In genomic region chr9:128124873-128125574, GRCh38 we compare ENCODE assay signal across 8 cellular contexts. TPM values are rescaled to one million over a fixed set of nuclear protein-coding genes. Genes with fewer than 3 reads are reported as not detected.
DNase-seq lines count a peak whose midpoint lies in the region; ATAC-seq lines count a peak whose summit lies in the region.

No MANE protein-coding gene starts in this region.

- H3K27me3 Mint-ChIP-seq in activated naive CD4-positive, alpha-beta T cell treated with anti-CD3 and anti-CD28 coated beads for 36 hours (ENCODE audit: low read depth) = no peaks in the 10 kb centered on the region

- peak overlapping the region; percentile 6 for H3K4me3 Mint-ChIP-seq in activated naive CD4-positive, alpha-beta T cell treated with anti-CD3 and anti-CD28 coated beads for 36 hours

- no peaks in the 10 kb centered on the region for H3K9me3 Mint-ChIP-seq in activated naive CD4-positive, alpha-beta T cell treated with anti-CD3 and anti-CD28 coated beads for 36 hours

- no peak overlapping the region for H3K27ac Mint-ChIP-seq in activated naive CD4-positive, alpha-beta T cell treated with anti-CD3 and anti-CD28 coated beads for 36 hours

- DNase-seq in activated T-cell treated with anti-CD3 and anti-CD28 coated beads for 48 hours (ENCODE audit: low read depth) = peak; percentile 39
- no peak for DNase-seq in activated T-cell treated with anti-CD3 and anti-CD28 coated beads for 4 hours
- peak; percentile 19 for DNase-seq in NCI-H82 treated with DMSO at 0.1 percent for 48 hours (lab: John Stamatoyannopoulos, UW; ENCODE audit: unreplicated experiment)
- peak; percentile 85 for DNase-seq in activated naive CD4-positive, alpha-beta T cell treated with anti-CD3 and anti-CD28 coated beads for 36 hours
- peak; percentile 76 for DNase-seq in left ventricle myocardium superior
- peak; percentile 10 for DNase-seq in skeletal muscle cell (ENCODE audit: low read depth)

- CTCF ChIA-PET in activated naive CD4-positive, alpha-beta T cell treated with anti-CD3 and anti-CD28 coated beads for 36 hours (lab: Charles Lee) = interaction anchor here (0.6 to 2.8 kb wide), 5 partner anchors 9 to 119 kb away, joined by 3 to 13 read pairs (median 3); no protein-coding TSS in a partner anchor

- intact Hi-C loops in activated naive CD4-positive, alpha-beta T cell treated with anti-CD3 and anti-CD28 coated beads for 36 hours (cut with micrococcal nuclease) = no loop called here
- intact Hi-C loops in left ventricle myocardium superior (cut with micrococcal nuclease) = no loop called here

- peaks cover 4% of the 10 kb centered on the region for H3K36me3 Mint-ChIP-seq in activated naive CD4-positive, alpha-beta T cell treated with anti-CD3 and anti-CD28 coated beads for 36 hours (ENCODE audit: low read depth)

- peaks cover 30% of the 10 kb centered on the region for H3K4me1 Mint-ChIP-seq in activated naive CD4-positive, alpha-beta T cell treated with anti-CD3 and anti-CD28 coated beads for 36 hours (ENCODE audit: low read depth)

- no peak overlapping the region for H3K4me3 ChIP-seq in skeletal muscle cell (ENCODE audit: low read depth, low read length)

- ATAC-seq in left ventricle myocardium superior = no peak
- no peak for ATAC-seq in HG02610 (IDR thresholded peaks at IDR 0.05; ENCODE audit: unreplicated experiment)
- no peak for ATAC-seq in GM18502 (IDR thresholded peaks at IDR 0.05; ENCODE audit: poor library complexity, unreplicated experiment)

RNA-seq across cellular contexts. Expression of gene PTGES2, which starts 2.5 kb away (rescaled TPM):
- 10 to 100 TPM; 47.6 to 48.4 TPM for total RNA-seq in activated naive CD4-positive, alpha-beta T cell treated with anti-CD3 and anti-CD28 coated beads for 36 hours
- total RNA-seq in left ventricle myocardium superior = 157 TPM

RNA-seq across cellular contexts. Expression of gene LCN2, which starts 24.2 kb away (rescaled TPM):
- total RNA-seq in activated naive CD4-positive, alpha-beta T cell treated with anti-CD3 and anti-CD28 coated beads for 36 hours = not detected
- total RNA-seq in left ventricle myocardium superior = 0.32 TPM

RNA-seq across cellular contexts. Expression of gene BBLN, which starts 35.0 kb away (rescaled TPM):
- total RNA-seq in activated naive CD4-positive, alpha-beta T cell treated with anti-CD3 and anti-CD28 coated beads for 36 hours = 10 to 100 TPM; 73.3 to 77.7 TPM
- total RNA-seq in left ventricle myocardium superior = 41.7 TPM

RNA-seq across cellular contexts. Expression of gene SLC25A25, which starts 57.0 kb away (rescaled TPM):
- 10 to 100 TPM; 12.0 to 12.7 TPM for total RNA-seq in activated naive CD4-positive, alpha-beta T cell treated with anti-CD3 and anti-CD28 coated beads for 36 hours
- total RNA-seq in left ventricle myocardium superior = 4.8 TPM

RNA-seq across cellular contexts. Expression of gene NAIF1, which starts 57.9 kb away (rescaled TPM):
- 10 to 100 TPM; 12.3 to 12.8 TPM for total RNA-seq in activated naive CD4-positive, alpha-beta T cell treated with anti-CD3 and anti-CD28 coated beads for 36 hours
- total RNA-seq in left ventricle myocardium superior = 4.7 TPM
